In genomic region chr1:179081696-179082307, GRCh38 we compare ENCODE assay signal across 8 cellular contexts. TPM values are rescaled to one million over a fixed set of nuclear protein-coding genes. Genes with fewer than 3 reads are reported as not detected.
DNase-seq lines count a peak whose midpoint lies in the region; ATAC-seq and TF ChIP-seq lines count a peak whose summit lies in the region.

TOR3A (plus strand) TSS chr1:179082070; CDS start chr1:179082129, 59 bp downstream.

- TF ChIP-seq CTCF in AG10803 (conservative IDR thresholded peaks at IDR 0.05; ENCODE audit: low read length) (no peak), colonic mucosa (IDR thresholded peaks at IDR 0.05) (no peak)

- ATAC-seq in GM19025 (IDR thresholded peaks at IDR 0.05; ENCODE audit: low read depth, unreplicated experiment) = peak; percentile 85
- peak; percentile 87 for ATAC-seq in HG03280 (IDR thresholded peaks at IDR 0.05; ENCODE audit: unreplicated experiment)

- intact Hi-C loops in colonic mucosa (cut with DNase I) = loop anchor here (10.0 kb wide), 1 partner anchor 113 kb away; no protein-coding TSS in a partner anchor

- peak within 1 kb of the TSS; percentile 92 for H3K4me3 ChIP-seq in AG10803 (ENCODE audit: low read length)
- H3K4me3 ChIP-seq in colonic mucosa = peak within 1 kb of the TSS; percentile 99

- H3K9me3 ChIP-seq in colonic mucosa = no peaks in the 10 kb centered on the region

- H3K9ac ChIP-seq in colonic mucosa (ENCODE audit: low read depth in 2 of 2, low read length in 2 of 2) = peak within 1 kb of the TSS; percentile 94 to 96

- peaks cover 5% of the 10 kb centered on the region for H3K4me1 ChIP-seq in colonic mucosa

- DNase-seq in AG10803 (ENCODE audit: low read depth) (peak; percentile 84), NCI-H446 (lab: John Stamatoyannopoulos, UW) (peak; percentile 30 to 65), colonic mucosa (peak; percentile 96), kidney tubule cell (ENCODE audit: low spot score) (peak; percentile 94)
- peak; percentile 58 to 78 for DNase-seq in activated CD4-positive, alpha-beta T cell treated with anti-CD3 and anti-CD28 coated beads for 24 hours (ENCODE audit: low read depth in 2 of 2)
- peak; percentile 24 to 45 for DNase-seq in stimulated activated CD4-positive, alpha-beta T cell treated with anti-CD3 and anti-CD28 coated beads, Interleukin-1b, Interleukin-23, amount 100 ng/mL, for 1 hour (ENCODE audit: low read depth in 2 of 2)

- H3K27ac ChIP-seq in colonic mucosa = peak within 1 kb of the TSS; percentile 92

- no peaks in the 10 kb centered on the region for H3K36me3 ChIP-seq in colonic mucosa

- no peaks in the 10 kb centered on the region for H3K27me3 ChIP-seq in colonic mucosa

RNA-seq across cellular contexts. Expression of gene TOR3A, which starts in this region (rescaled TPM):
- total RNA-seq in colonic mucosa = 10 to 100 TPM; 21.6 to 41.1 TPM

Comparison
In these comparisons a context has a peak if more than half of its experiments do, and no peak if none do; other contexts are left out.
1. Peak in every context shown above with its lines: DNase-seq, ATAC-seq, H3K4me3 ChIP-seq and H3K27ac ChIP-seq.
2. DNase-seq: peak in every context shown above with its lines; median percentile 96 in colonic mucosa; 94 in kidney tubule cell; 84 in AG10803; 68 in activated CD4-positive, alpha-beta T cell treated with anti-CD3 and anti-CD28 coated beads for 24 hours; 48 in NCI-H446; 34 in stimulated activated CD4-positive, alpha-beta T cell treated with anti-CD3 and anti-CD28 coated beads, Interleukin-1b, Interleukin-23, amount 100 ng/mL, for 1 hour.